In genomic region chr3:76147846-76148245, GRCh38 we compare ENCODE assay signal across 9 cellular contexts.
"Had no signal": no experiment of that assay in that cellular context is flagged by ENCODE, and none has a peak within 500 bp of the region (broad histone marks: within the 10 kb centered on the region; RNA-seq: fewer than 3 reads in every experiment).

No MANE protein-coding gene starts in this region.

- H3K27ac ChIP-seq: HL-60, KMS-11 had no signal

- H3K27ac Mint-ChIP-seq: IgD-negative memory B cell had no signal

- H3K36me3 Mint-ChIP-seq: IgD-negative memory B cell had no signal

- H3K4me2 ChIP-seq: KMS-11 had no signal

- ATAC-seq: HepG2, K562 had no signal

- H3K4me3 Mint-ChIP-seq: IgD-negative memory B cell had no signal

- DNase-seq: IMR-90, KBM-7, KG1 had no signal

- H3K9ac ChIP-seq: KMS-11 had no signal

- FAIRE-seq: HepG2, HTR-8/SVneo, K562 had no signal

- H3K4me1 Mint-ChIP-seq: IgD-negative memory B cell had no signal

- H3K27me3 Mint-ChIP-seq: IgD-negative memory B cell had no signal

- H3K4me3 ChIP-seq: K562 had no signal
